In the genomic region with DNA sequence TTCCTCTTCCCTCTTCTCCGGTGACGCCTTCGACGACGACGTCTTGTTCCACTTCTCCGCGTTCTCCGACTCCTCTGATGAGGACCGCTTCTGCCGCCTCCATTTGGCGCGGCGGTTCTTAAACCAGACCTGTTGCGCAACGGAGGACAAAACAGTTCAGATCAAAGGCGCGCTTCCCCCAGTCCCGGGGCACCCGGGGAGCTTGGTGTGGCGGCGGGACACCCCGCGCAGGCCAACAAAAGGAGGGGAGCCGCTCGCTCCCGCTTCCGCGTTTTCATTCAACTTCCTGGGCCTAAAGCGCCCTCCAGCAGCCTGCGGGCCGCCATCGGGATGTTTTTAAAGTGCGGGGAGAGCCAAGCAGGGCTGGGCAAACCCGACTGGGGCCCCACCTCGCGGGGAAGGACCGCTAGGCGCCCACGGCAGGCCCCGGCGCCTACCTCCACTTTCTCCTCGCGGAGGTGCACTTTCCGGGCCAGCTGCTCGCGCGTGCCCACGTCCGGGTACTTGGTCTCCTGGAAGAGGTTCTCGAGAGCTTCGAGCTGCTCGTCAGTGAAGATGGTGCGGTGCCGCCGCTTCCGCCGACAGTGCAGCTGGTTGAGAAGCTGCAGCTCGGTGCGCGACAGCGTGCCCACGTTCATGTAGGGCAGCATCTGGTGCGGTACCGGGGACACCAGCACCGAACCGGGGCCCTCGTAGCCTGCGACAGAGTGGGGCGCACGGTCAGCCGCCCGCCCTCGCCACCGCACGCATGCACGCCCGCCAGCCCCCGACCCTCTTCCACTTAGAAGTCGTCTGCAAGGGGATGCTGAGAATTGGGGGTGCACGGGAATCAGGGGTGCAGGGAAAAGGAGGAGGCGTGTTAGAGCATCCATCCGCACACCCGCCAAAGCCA, we compare ENCODE assay signal across 9 cellular contexts. TPM values are rescaled to one million over a fixed set of nuclear protein-coding genes. Genes with fewer than 3 reads are reported as not detected.
DNase-seq lines count a peak whose midpoint lies in the region; ATAC-seq and TF ChIP-seq lines count a peak whose summit lies in the region.
"Had no signal": no experiment of that assay in that cellular context is flagged by ENCODE, and none has a peak within 500 bp of the region (broad histone marks: within the 10 kb centered on the region; RNA-seq: fewer than 3 reads in every experiment).

No MANE protein-coding gene starts in this region.

- peak in 1 of 2 experiments; percentile 17 for DNase-seq in Caco-2
- DNase-seq in SK-N-MC (ENCODE audit: low read depth, low spot score) = no peak
- DNase-seq in fibroblast of lung (ENCODE audit: low read depth in 2 of 2) = no peak
- DNase-seq in DMS79 (lab: John Stamatoyannopoulos, UW) = no peak
- DNase-seq in A172 (ENCODE audit: low spot score) = no peak
- no peak for DNase-seq in PC-3
- no peak for DNase-seq in activated gamma-delta T cell (lab: John Stamatoyannopoulos, UW)

- H3K4me3 Mint-ChIP-seq in Caco-2 (ENCODE audit: unreplicated experiment) = peak overlapping the region; percentile 54

- CTCF ChIA-PET in Caco-2 (lab: Charles Lee) (interaction anchor here (0.6 kb wide), 1 partner anchor 357 kb away, joined by 3 read pairs; no protein-coding TSS in a partner anchor), PC-3 (lab: Charles Lee) (no interaction called here)

- no peaks in the 10 kb centered on the region for H3K9me2 ChIP-seq in PC-3 (replicated peaks; ENCODE audit: low read length)

- no peak overlapping the region for H3K27ac Mint-ChIP-seq in Caco-2 (ENCODE audit: unreplicated experiment)

- H3K9me3 Mint-ChIP-seq in Caco-2 (ENCODE audit: unreplicated experiment) = no peaks in the 10 kb centered on the region

- H3K4me3 ChIP-seq in Caco-2 (ENCODE audit: low read depth, low read length) (peak overlapping the region; percentile 24), SK-N-MC (peak overlapping the region; percentile 80), fibroblast of lung (replicated peaks in 1 of 4; ENCODE audit: control extremely low read depth in 1 of 4, insufficient read depth in 1 of 4, low read depth in 3 of 4, low read length in 4 of 4) (peak overlapping the region in 1 of 4 experiments; percentile 50), parathyroid adenoma (ENCODE audit: low read depth, low read length) (peak overlapping the region; percentile 17), PC-3 (ENCODE audit: low read length) (no peak overlapping the region)

- H3K36me3 Mint-ChIP-seq in Caco-2 (ENCODE audit: insufficient read depth, unreplicated experiment) = no peaks in the 10 kb centered on the region

- H3K9ac ChIP-seq in SK-N-MC (ENCODE audit: insufficient read length) = no peak overlapping the region
- no peak overlapping the region for H3K9ac ChIP-seq in fibroblast of lung (ENCODE audit: insufficient read depth, low read length)
- H3K9ac ChIP-seq in parathyroid adenoma = no peak overlapping the region
- no peak overlapping the region for H3K9ac ChIP-seq in PC-3 (ENCODE audit: low read length)

- no peaks in the 10 kb centered on the region for H3K36me3 ChIP-seq in Caco-2 (ENCODE audit: control insufficient read depth, insufficient read depth, low read length)
- no peaks in the 10 kb centered on the region for H3K36me3 ChIP-seq in SK-N-MC (ENCODE audit: insufficient read depth, low read length)
- no peaks in the 10 kb centered on the region for H3K36me3 ChIP-seq in fibroblast of lung (ENCODE audit: control insufficient read depth, insufficient read depth, low read length)
- no peaks in the 10 kb centered on the region for H3K36me3 ChIP-seq in parathyroid adenoma (ENCODE audit: control insufficient read depth, insufficient read depth, low read length)
- H3K36me3 ChIP-seq in PC-3 (ENCODE audit: low read depth, low read length) = no peaks in the 10 kb centered on the region

- intact Hi-C loops in Caco-2 (cut with micrococcal nuclease; ENCODE audit: unreplicated experiment) (no loop called here), PC-3 (cut with micrococcal nuclease) (no loop called here)

- H2AFZ ChIP-seq in fibroblast of lung (ENCODE audit: low read length) (no peak overlapping the region), parathyroid adenoma (peak overlapping the region; percentile 15), PC-3 (ENCODE audit: low read length) (no peak overlapping the region)

- TF ChIP-seq CTCF in Caco-2 (IDR thresholded peaks at IDR 0.05; ENCODE audit: insufficient read depth in 1 of 2, low read depth in 1 of 2, low read length in 1 of 2, severe bottlenecking in 1 of 2, unreplicated experiment in 1 of 2) = no peak
- no peak for TF ChIP-seq CTCF in fibroblast of lung (conservative IDR thresholded peaks at IDR 0.05 in 1 of 2, IDR thresholded peaks at IDR 0.05 in 1 of 2; ENCODE audit: low read depth in 1 of 2, low read length in 2 of 2)
- TF ChIP-seq CTCF in parathyroid adenoma (IDR thresholded peaks at IDR 0.05) = no peak
- TF ChIP-seq CTCF in PC-3 (conservative IDR thresholded peaks at IDR 0.05; ENCODE audit: low read depth, low read length) = no peak

- no peak for ATAC-seq in PC-3

- H3F3A ChIP-seq in PC-3 (ENCODE audit: low read length, unreplicated experiment) = no peaks in the 10 kb centered on the region

- peaks cover 30% of the 10 kb centered on the region for H3K27me3 Mint-ChIP-seq in Caco-2 (ENCODE audit: insufficient read depth, unreplicated experiment)

- H4K20me1 ChIP-seq in fibroblast of lung (ENCODE audit: control insufficient read depth, extremely low read depth, insufficient read depth, low read length) (no peaks in the 10 kb centered on the region), PC-3 (ENCODE audit: low read length) (no peaks in the 10 kb centered on the region)

- no peaks in the 10 kb centered on the region for H3K4me1 Mint-ChIP-seq in Caco-2 (ENCODE audit: low read depth, unreplicated experiment)

- H3K4me1 ChIP-seq in Caco-2 (no peaks in the 10 kb centered on the region), fibroblast of lung (ENCODE audit: control insufficient read depth, extremely low read depth, insufficient read depth, low read length) (no peaks in the 10 kb centered on the region), parathyroid adenoma (peaks cover 4% of the 10 kb centered on the region), PC-3 (ENCODE audit: insufficient read depth, low read length) (no peaks in the 10 kb centered on the region)

- H3K27ac ChIP-seq in SK-N-MC = no peak overlapping the region
- H3K27ac ChIP-seq in fibroblast of lung (ENCODE audit: insufficient read depth, low read length) = no peak overlapping the region
- H3K27ac ChIP-seq in parathyroid adenoma = no peak overlapping the region
- no peak overlapping the region for H3K27ac ChIP-seq in PC-3 (ENCODE audit: low read length)

- peak overlapping the region; percentile 5 for H3K4me2 ChIP-seq in fibroblast of lung (ENCODE audit: extremely low read depth, insufficient read depth, low read length)
- H3K4me2 ChIP-seq in parathyroid adenoma (ENCODE audit: low read length) = peak overlapping the region; percentile 59
- no peak overlapping the region for H3K4me2 ChIP-seq in PC-3 (ENCODE audit: low read length)

- no peaks in the 10 kb centered on the region for H3K9me3 ChIP-seq in Caco-2
- H3K9me3 ChIP-seq in SK-N-MC (ENCODE audit: low read depth, low read length) = no peaks in the 10 kb centered on the region
- no peaks in the 10 kb centered on the region for H3K9me3 ChIP-seq in fibroblast of lung (ENCODE audit: control insufficient read depth, insufficient read depth, low read depth, low read length)
- no peaks in the 10 kb centered on the region for H3K9me3 ChIP-seq in parathyroid adenoma (ENCODE audit: control insufficient read depth, low read length)
- H3K9me3 ChIP-seq in PC-3 (ENCODE audit: low read length) = no peaks in the 10 kb centered on the region

- POLR2A ChIA-PET in Caco-2 (lab: Charles Lee) (no interaction called here), PC-3 (lab: Charles Lee; ENCODE audit: unreplicated experiment) (no interaction called here)

- H3K27me3 ChIP-seq in Caco-2 (replicated peaks; ENCODE audit: control insufficient read depth, insufficient read depth, low read length) = peaks cover 2% of the 10 kb centered on the region
- H3K27me3 ChIP-seq in fibroblast of lung (ENCODE audit: control insufficient read depth, insufficient read depth, low read length) = peaks cover 69% of the 10 kb centered on the region
- peaks cover 23% of the 10 kb centered on the region for H3K27me3 ChIP-seq in parathyroid adenoma (ENCODE audit: control insufficient read depth, insufficient read depth, low read length)
- peaks cover 29% of the 10 kb centered on the region for H3K27me3 ChIP-seq in PC-3 (ENCODE audit: low read length)

- BruUV-seq in Caco-2 (replicated peaks; lab: Mats Ljungman, UMichigan) = no TSS peak
- no TSS peak for BruUV-seq in PC-3 (replicated peaks; lab: Mats Ljungman, UMichigan)

- H3K79me2 ChIP-seq in fibroblast of lung (ENCODE audit: control insufficient read depth, insufficient read depth, low read length) (no peaks in the 10 kb centered on the region), parathyroid adenoma (no peaks in the 10 kb centered on the region), PC-3 (ENCODE audit: low read length) (no peaks in the 10 kb centered on the region)

RNA-seq across cellular contexts. Expression of a gene that starts 1.1 kb away (rescaled TPM):
- total RNA-seq in Caco-2 (2022) (0.26 TPM in 1 of 2 replicates, not detected in the other), fibroblast of lung (0.17 and 0.51 TPM in 2 replicates), PC-3 (2014; rRNA removed) (not detected in 2 replicates)
- polyA plus RNA-seq in fibroblast of lung = 0.05 TPM in 1 of 2 replicates, not detected in the other
- not detected in 2 replicates for polyA plus RNA-seq in fibroblast of lung (2012)
- polyA minus RNA-seq in fibroblast of lung (ENCODE audit: low replicate concordance) = not detected in 2 replicates
- not detected in 2 replicates for total RNA-seq in A172 (2014; rRNA removed; shearing (Covaris generic))
- total RNA-seq: SK-MEL-5 had no signal
